Comparison of ENCODE assay signal across 8 cellular contexts in genomic region chr13:114110091-114110829, GRCh38. TPM values are rescaled to one million over a fixed set of nuclear protein-coding genes. Genes with fewer than 3 reads are reported as not detected.
DNase-seq lines count a peak whose midpoint lies in the region; ATAC-seq, FAIRE-seq and TF ChIP-seq lines count a peak whose summit lies in the region.

No MANE protein-coding gene starts in this region.

- peaks cover 2% of the 10 kb centered on the region for H3K79me2 ChIP-seq in GM12878 (ENCODE audit: control insufficient read depth, insufficient read depth, low read length)

- H3K4me2 ChIP-seq in GM12878 (ENCODE audit: control insufficient read depth, insufficient read depth) = peak overlapping the region; percentile 13; the same call in 1 of the 2 replicates

- ATAC-seq in HG02981 (IDR thresholded peaks at IDR 0.05; ENCODE audit: unreplicated experiment) (peak; percentile 59), GM12878 (peak; percentile 84), mucosa of descending colon (peak; percentile 48), GM21723 (IDR thresholded peaks at IDR 0.05; ENCODE audit: unreplicated experiment) (no peak)

- intact Hi-C loops in GM12878 (cut with micrococcal nuclease; ENCODE audit: unreplicated experiment) (no loop called here), mucosa of descending colon (cut with DNase I, micrococcal nuclease) (no loop called here), transverse colon (cut with DNase I; ENCODE audit: low total_unique reads) (no loop called here)

- in situ Hi-C loops in GM12878 (cut with MboI) (no loop called here), transverse colon (cut with MboI; ENCODE audit: low pct_ligation_motif_present in 1 of 4, low pct_unique_long_range_greater_than_20kb in 1 of 4, low sequenced_read_pairs in 3 of 4) (no loop called here)

- H2AFZ ChIP-seq in GM12878 (ENCODE audit: control insufficient read depth, low read depth, low read length) = no peak overlapping the region

- FAIRE-seq in GM12878 (lab: Jason Lieb, UNC) = no peak

- POLR2A ChIA-PET in GM12878 (lab: Charles Lee) = no interaction called here

- TF ChIP-seq EP300 in GM12878 (IDR thresholded peaks at IDR 0.05; ENCODE audit: borderline replicate concordance in 1 of 2, control insufficient read depth in 1 of 2, low read depth in 2 of 2, low read length in 2 of 2) (no peak), transverse colon (IDR thresholded peaks at IDR 0.05; ENCODE audit: low read depth) (no peak)

- TF ChIP-seq POLR2A in GM12878 (IDR thresholded peaks at IDR 0.05; ENCODE audit: low read depth, low read length) (no peak; the same call in 1 of the 2 replicates), transverse colon (IDR thresholded peaks at IDR 0.05) (no peak)

- CTCF ChIA-PET in GM12878 (lab: Yijun Ruan, JAX) = no interaction called here

- no peak overlapping the region for H3K9ac ChIP-seq in GM12878 (ENCODE audit: control insufficient read depth, insufficient read depth, low read length)

- peak; percentile 22 to 36 (median 28); a peak in 4 of 6 replicates for TF ChIP-seq CTCF in GM12878 (IDR thresholded peaks at IDR 0.05 in 2 of 3, conservative IDR thresholded peaks at IDR 0.05 in 1 of 3; ENCODE audit: control insufficient read depth in 2 of 3, extremely low read depth in 1 of 3, insufficient read depth in 1 of 3, low read depth in 3 of 3, low read length in 3 of 3)
- TF ChIP-seq CTCF in mucosa of descending colon (IDR thresholded peaks at IDR 0.05) = no peak
- TF ChIP-seq CTCF in transverse colon (IDR thresholded peaks at IDR 0.05) = peak in 1 of 5 experiments; percentile 11

- SMC1A ChIA-PET in GM12878 (lab: Charles Lee; ENCODE audit: uncharacterized antibody, unreplicated experiment) = no interaction called here

- RAD21 ChIA-PET in GM12878 (lab: Charles Lee; ENCODE audit: unreplicated experiment) = no interaction called here

- H3K27ac ChIP-seq in GM12878 (ENCODE audit: control insufficient read depth, insufficient read depth) = no peak overlapping the region
- peak overlapping the region; percentile 57 to 66 (median 64) for H3K27ac ChIP-seq in transverse colon

- H3K27me3 ChIP-seq in GM12878 (replicated peaks in 1 of 2; ENCODE audit: control insufficient read depth in 2 of 2, insufficient read depth in 2 of 2, low read length in 1 of 2) (no peaks in the 10 kb centered on the region), transverse colon (no peaks in the 10 kb centered on the region)

- peaks cover 0 to 10% of the 10 kb centered on the region in 2 experiments; a peak in 2 of 4 replicates for H3K36me3 ChIP-seq in GM12878 (ENCODE audit: control insufficient read depth in 2 of 2, insufficient read depth in 2 of 2, low read length in 1 of 2)
- no peaks in the 10 kb centered on the region for H3K36me3 ChIP-seq in mucosa of descending colon (ENCODE audit: low read depth)
- H3K36me3 ChIP-seq in transverse colon = no peaks in the 10 kb centered on the region

- no peak overlapping the region for H3K4me3 ChIP-seq in GM12878
- H3K4me3 ChIP-seq in mucosa of descending colon = no peak overlapping the region
- no peak overlapping the region for H3K4me3 ChIP-seq in transverse colon

- H4K20me1 ChIP-seq in GM12878 (ENCODE audit: control insufficient read depth, insufficient read depth) = no peaks in the 10 kb centered on the region

- H3K4me1 ChIP-seq in GM12878 (ENCODE audit: control insufficient read depth, insufficient read depth, low read length) = peaks cover 6% of the 10 kb centered on the region
- H3K4me1 ChIP-seq in mucosa of descending colon (ENCODE audit: low read depth) = peaks cover 15% of the 10 kb centered on the region
- peaks cover 14 to 47% (median 34%) of the 10 kb centered on the region in 4 donors for H3K4me1 ChIP-seq in transverse colon

- TF ChIP-seq RAD21 in GM12878 (IDR thresholded peaks at IDR 0.05; ENCODE audit: insufficient read depth, low read depth, low read length) = peak; percentile 50

- H3K9me3 ChIP-seq in GM12878 (replicated peaks; ENCODE audit: control insufficient read depth, insufficient read depth, low read length) (no peaks in the 10 kb centered on the region; the same call in 2 of the 3 replicates), mucosa of descending colon (no peaks in the 10 kb centered on the region), transverse colon (no peaks in the 10 kb centered on the region)

- DNase-seq in ELR (ENCODE audit: low read depth) (peak; percentile 61), T-helper 9 cell (peak; percentile 70), GM12878 (ENCODE audit: low read depth, low spot score) (no peak), mucosa of descending colon (peak in 2 of 3 donors; percentile 55 to 81), transverse colon (peak; percentile 68), AG08395 (ENCODE audit: low spot score) (no peak)

- WGBS in GM12878 (ENCODE audit: insufficient coverage, insufficient replicate concordance, low lambda C conversion rate, missing lambda C conversion rate) = 40% methylated on average over 25 of the region's 25 CpGs
- WGBS in transverse colon (ENCODE audit: low coverage in 1 of 2), 2 donors = 70 to 76% methylated on average over 9 to 24 of the region's 25 CpGs

- no TSS peak for BruUV-seq in GM12878 (replicated peaks; lab: Mats Ljungman, UMichigan)

TF ChIP-seq in GM12878, 131 proteins besides CTCF, POLR2A, EP300 and RAD21:
- TF ChIP-seq EZH2 (IDR thresholded peaks at IDR 0.05; ENCODE audit: borderline replicate concordance, control insufficient read depth, low read depth, low read length) (no peak), GABPA (IDR thresholded peaks at IDR 0.05; ENCODE audit: low read depth) (no peak), REST (IDR thresholded peaks at IDR 0.05; ENCODE audit: low read depth, low read length) (no peak), SRF (IDR thresholded peaks at IDR 0.05; ENCODE audit: low read depth in 2 of 2, low read length in 2 of 2) (no peak), MAX (IDR thresholded peaks at IDR 0.05; ENCODE audit: low read depth, low read length) (no peak), SPI1 (IDR thresholded peaks at IDR 0.05; ENCODE audit: borderline replicate concordance, insufficient read depth, low read depth, low read length) (peak; percentile 44; the same call in 1 of the 2 replicates), TARDBP (IDR thresholded peaks at IDR 0.05; ENCODE audit: borderline replicate concordance) (no peak), SMC3 (IDR thresholded peaks at IDR 0.05; ENCODE audit: borderline replicate concordance, low read length) (peak; percentile 23; the same call in 1 of the 2 replicates)

RNA-seq across cellular contexts. Expression of gene RASA3, which starts 22.2 kb away (rescaled TPM):
- total RNA-seq in GM12878 (2013; cell fraction: nucleolus; rRNA removed) = 26.7 and 27.7 TPM in 2 replicates
- total RNA-seq in GM12878 (2014; rRNA removed) (18.2 and 19.1 TPM in 2 replicates), GM12878 (2014; rRNA removed; fragmentation: Illumina TruSeq; extraction: Trizol) (14.6 and 16.6 TPM in 2 replicates), GM12878 (2021) (29.4 and 33.9 TPM in 2 replicates), mucosa of descending colon (10 to 100 TPM in 1 of 3 donors, 1 to 10 TPM in 2; 7.9 to 19.0 (median 8.4) TPM), transverse colon (10 to 100 TPM in 1 of 4 donors, 1 to 10 TPM in 3; 4.4 to 15.6 (median 8.5) TPM)
- polyA plus RNA-seq in GM12878 (2011; ENCODE audit: low read depth) = 6.4 TPM
- polyA plus RNA-seq in GM12878 (2011; rRNA removed) (10.5 and 15.0 TPM in 2 replicates), GM12878 (2014; fragmentation: Illumina TruSeq; extraction: Trizol) (13.8 and 19.8 TPM in 2 replicates), GM12878 (2014; fragmentation: Nextera tagmentation; extraction: Ambion mirVana) (1 to 10 TPM in 1 of 2 experiments, under 1 TPM in 1; 0.79 to 2.1 TPM), GM12878 (2014; rRNA removed) (28.5 and 29.0 TPM in 2 replicates), GM12878 (2016; fragmentation: Nextera tagmentation; extraction: Ambion mirVana) (10 to 100 TPM; 16.5 to 18.6 TPM)
- polyA plus RNA-seq in GM12878 (2011; cell fraction: cytosol; rRNA removed) = 15.9 and 18.4 TPM in 2 replicates
- 30.3 and 33.9 TPM in 2 replicates for polyA plus RNA-seq in GM12878 (2011; cell fraction: nucleus; rRNA removed)
- polyA plus RNA-seq in GM12878 (2012) = 13.9 and 16.8 TPM in 2 replicates
- 11.9 and 19.9 TPM in 2 replicates for polyA minus RNA-seq in GM12878 (2011; rRNA and poly(A)+ RNA removed)
- 7.7 and 7.9 TPM in 2 replicates for polyA minus RNA-seq in GM12878 (2011; cell fraction: cytosol; rRNA and poly(A)+ RNA removed)
- 7.3 and 11.3 TPM in 2 replicates for polyA minus RNA-seq in GM12878 (2011; cell fraction: nucleus; rRNA and poly(A)+ RNA removed)

Comparison
In these comparisons a context has a peak if more than half of its experiments do, and no peak if none do; other contexts are left out.
1. DNase-seq: peak in ELR (single experiment), T-helper 9 cell (single experiment), mucosa of descending colon (2 of 3) and transverse colon (single experiment); none in GM12878 (single experiment) and AG08395 (single experiment).